In the genomic region with DNA sequence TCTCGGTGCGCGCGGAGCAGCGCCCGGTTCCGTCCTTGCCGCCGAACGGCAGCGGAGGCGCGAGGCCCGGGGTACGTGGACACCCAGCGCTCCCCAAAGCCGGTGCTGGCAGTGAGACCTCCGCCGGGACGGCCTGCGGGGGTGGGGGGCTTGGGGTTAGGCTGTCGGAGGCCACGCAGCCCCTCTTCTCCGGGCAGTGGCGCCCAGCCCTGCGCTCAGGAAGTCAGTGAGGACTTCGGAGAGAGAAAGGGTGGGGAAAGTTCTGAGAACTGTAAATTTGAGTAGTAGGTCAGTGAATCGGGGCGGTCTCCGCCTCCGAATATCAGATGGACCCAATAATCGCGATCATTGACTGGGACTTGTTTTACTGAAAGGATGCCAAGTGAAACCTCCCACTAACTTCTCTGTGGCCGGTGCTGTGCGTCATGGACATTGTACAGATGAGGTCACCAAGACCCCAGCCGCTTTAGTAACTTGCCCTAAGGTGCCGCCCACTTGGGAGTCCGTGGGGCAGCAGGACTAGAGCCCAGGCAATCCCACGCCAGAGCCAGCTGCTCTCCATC, we compare ENCODE assay signal across 1 cellular context.
TF ChIP-seq lines count a peak whose summit lies in the region.

No MANE protein-coding gene starts in this region.

TF ChIP-seq in endothelial cell of umbilical vein, 7 proteins besides CTCF, POLR2A, EP300 and RAD21:
- no peak for TF ChIP-seq POLR2AphosphoS5 (IDR thresholded peaks at IDR 0.05; ENCODE audit: insufficient read depth, low read depth, low read length)
- TF ChIP-seq JUN (IDR thresholded peaks at IDR 0.05; ENCODE audit: borderline replicate concordance, insufficient read depth, insufficient read length, low read depth): peak; percentile 72
- no peak for TF ChIP-seq MYC (IDR thresholded peaks at IDR 0.05; ENCODE audit: low read depth, low read length)
- TF ChIP-seq GATA2 (IDR thresholded peaks at IDR 0.05; ENCODE audit: insufficient read depth, insufficient read length, low read depth, low read length): peak; percentile 29
- peak; percentile 31 for TF ChIP-seq FOS (IDR thresholded peaks at IDR 0.05; ENCODE audit: borderline replicate concordance, insufficient read depth, low read length)
